ENCODE assay signal across 8 cellular contexts in the genomic region with DNA sequence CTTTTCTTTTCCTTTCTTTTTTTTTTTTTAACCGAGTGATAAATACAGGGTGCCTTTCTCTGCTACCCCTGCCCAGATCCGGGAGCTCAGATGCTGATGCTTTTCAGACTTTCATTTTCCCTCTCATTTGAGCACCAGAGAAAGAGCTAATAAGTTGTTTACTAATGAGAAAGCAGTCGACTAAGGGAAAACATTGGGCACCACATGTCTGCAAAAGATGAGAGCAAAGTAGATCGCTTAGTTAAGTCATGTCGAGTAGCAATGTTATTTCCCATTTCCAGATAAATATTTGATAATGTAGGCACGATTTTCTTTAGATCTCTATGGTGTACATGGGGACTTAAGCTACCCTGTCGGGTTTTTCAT. TPM values are rescaled to one million over a fixed set of nuclear protein-coding genes. Genes with fewer than 3 reads are reported as not detected.
DNase-seq lines count a peak whose midpoint lies in the region; ATAC-seq and TF ChIP-seq lines count a peak whose summit lies in the region.

No MANE protein-coding gene starts in this region.

- peak overlapping the region; percentile 83 to 100 (median 98) for H3K27ac Mint-ChIP-seq in IgD-negative memory B cell
- H3K27ac Mint-ChIP-seq in brain = peak overlapping the region; percentile 89 to 100 (median 98)

- peak overlapping the region; percentile 93 for H3K27ac ChIP-seq in mesodermal cell (ENCODE audit: low read depth, low read length, severe bottlenecking)

- no peaks in the 10 kb centered on the region for H3K9me3 ChIP-seq in mesodermal cell (ENCODE audit: control insufficient read depth, low read length)

- TF ChIP-seq CTCF in GM12864 (IDR thresholded peaks at IDR 0.05; ENCODE audit: low read depth, low read length, missing control alignments) = no peak
- TF ChIP-seq CTCF in brain (conservative IDR thresholded peaks at IDR 0.05) = no peak

- ATAC-seq in HG03280 (IDR thresholded peaks at IDR 0.05; ENCODE audit: unreplicated experiment) (no peak), HG02884 (IDR thresholded peaks at IDR 0.05; ENCODE audit: unreplicated experiment) (no peak)

- DNase-seq in GM12864 (ENCODE audit: low read depth) (no peak), NCI-H1105 (lab: John Stamatoyannopoulos, UW) (no peak), occipital lobe (lab: John Stamatoyannopoulos, UW) (no peak)

- no peaks in the 10 kb centered on the region for H3K4me1 ChIP-seq in mesodermal cell (ENCODE audit: control insufficient read depth, insufficient read depth, low read length, poor library complexity, severe bottlenecking)

- 0% methylated on average over 5 of the region's 7 CpGs; no CpG with 5 or more reads in 1 of the 2 experiments for WGBS in mesodermal cell (ENCODE audit: insufficient coverage in 2 of 2), 2 experiments

- H3K4me3 ChIP-seq in GM12864 (ENCODE audit: low read depth, low read length) (peak overlapping the region; percentile 88), mesodermal cell (ENCODE audit: extremely low read depth, insufficient read depth, low read length, poor library complexity, severe bottlenecking) (peak overlapping the region; percentile 99)

- peaks cover 2% of the 10 kb centered on the region for H3K36me3 Mint-ChIP-seq in IgD-negative memory B cell
- peaks cover 5% of the 10 kb centered on the region for H3K36me3 Mint-ChIP-seq in brain

- H3K4me1 Mint-ChIP-seq in IgD-negative memory B cell (peaks cover 14 to 34% (median 19%) of the 10 kb centered on the region in 3 donors), brain (peaks cover 73% of the 10 kb centered on the region)

- no peaks in the 10 kb centered on the region for H3K9me3 Mint-ChIP-seq in IgD-negative memory B cell
- H3K9me3 Mint-ChIP-seq in brain = no peaks in the 10 kb centered on the region

- peaks cover 4% of the 10 kb centered on the region for H3K36me3 ChIP-seq in mesodermal cell (ENCODE audit: control insufficient read depth, insufficient read depth, low read length)

- peak overlapping the region; percentile 89 to 97 (median 93) for H3K4me3 Mint-ChIP-seq in IgD-negative memory B cell
- peak overlapping the region; percentile 92 to 97 (median 96) for H3K4me3 Mint-ChIP-seq in brain

- H3K27me3 Mint-ChIP-seq in IgD-negative memory B cell = no peaks in the 10 kb centered on the region
- H3K27me3 Mint-ChIP-seq in brain = peaks cover 10% of the 10 kb centered on the region

RNA-seq across cellular contexts. Expression of a gene that starts 1.1 kb away (rescaled TPM):
- 9.2 TPM for polyA plus RNA-seq in IgD-negative memory B cell
- 5.1 TPM for polyA plus RNA-seq in brain (ENCODE audit: insufficient read depth, low read depth, low replicate concordance)
- polyA plus RNA-seq in mesodermal cell (2013, experiment 1 of 2) = 43.8 TPM
- 55.8 TPM for polyA plus RNA-seq in mesodermal cell (2013, experiment 2 of 2)
- total RNA-seq in occipital lobe = 67.4 TPM
